In genomic region chr16:57255686-57256415, GRCh38 we compare ENCODE assay signal across 26 cellular contexts. TPM values are rescaled to one million over a fixed set of nuclear protein-coding genes. Genes with fewer than 3 reads are reported as not detected.
DNase-seq lines count a peak whose midpoint lies in the region; ATAC-seq, FAIRE-seq and TF ChIP-seq lines count a peak whose summit lies in the region.
"Had no signal": no experiment of that assay in that cellular context is flagged by ENCODE, and none has a peak within 500 bp of the region (broad histone marks: within the 10 kb centered on the region; RNA-seq: fewer than 3 reads in every experiment).

No MANE protein-coding gene starts in this region.

- no peak overlapping the region for H3K9ac ChIP-seq in endothelial cell of umbilical vein (replicated peaks; ENCODE audit: extremely low read depth, insufficient read depth, low read length)

- ATAC-seq in left cardiac atrium (no peak), right cardiac atrium (no peak), mucosa of descending colon (peak; percentile 59), GM19351 (IDR thresholded peaks at IDR 0.05; ENCODE audit: unreplicated experiment) (no peak), gastrocnemius medialis (no peak)
- ATAC-seq in stimulated activated memory B cell treated with anti-CD40 and anti-IgM and Interleukin-4, amounts not matched to agents 10 μg/mL and 1 μg/mL and 100 μg/mL, for 72 hours, result no peak
- ATAC-seq: natural killer cell treated with Interleukin-12 subunit alpha and Interleukin-12 subunit beta and Interleukin-15 and Interleukin-18, amount 100 ng/mL, for 72 hours had no signal

- H3K36me3 ChIP-seq in endothelial cell of umbilical vein (ENCODE audit: control insufficient read depth in 2 of 2, extremely low read depth in 1 of 2, insufficient read depth in 2 of 2, low read length in 2 of 2), result peaks cover 9% of the 10 kb centered on the region in 2 experiments
- no peaks in the 10 kb centered on the region for H3K36me3 ChIP-seq in mucosa of descending colon (ENCODE audit: low read depth)
- peaks cover 0 to 61% of the 10 kb centered on the region in 2 donors for H3K36me3 ChIP-seq in gastrocnemius medialis

- no peak overlapping the region for H2AFZ ChIP-seq in endothelial cell of umbilical vein (ENCODE audit: low read depth, low read length)
- H2AFZ ChIP-seq: PC-9 had no signal

- peaks cover 7% of the 10 kb centered on the region for H3K36me3 Mint-ChIP-seq in type B pancreatic cell
- peaks cover 35% of the 10 kb centered on the region for H3K36me3 Mint-ChIP-seq in stimulated activated memory B cell treated with anti-CD40 and anti-IgM and Interleukin-4, amounts not matched to agents 10 μg/mL and 1 μg/mL and 100 μg/mL, for 72 hours

- H3K9me3 Mint-ChIP-seq in type B pancreatic cell, result no peaks in the 10 kb centered on the region
- H3K9me3 Mint-ChIP-seq in stimulated activated memory B cell treated with anti-CD40 and anti-IgM and Interleukin-4, amounts not matched to agents 10 μg/mL and 1 μg/mL and 100 μg/mL, for 72 hours, result peaks cover 3% of the 10 kb centered on the region
- H3K9me3 Mint-ChIP-seq: activated CD4-positive, alpha-beta memory T cell treated with anti-CD3 and anti-CD28 coated beads for 36 hours; natural killer cell treated with Interleukin-12 subunit alpha and Interleukin-12 subunit beta and Interleukin-15 and Interleukin-18, amount 100 ng/mL, for 72 hours had no signal

- no peak for TF ChIP-seq CTCF in endothelial cell of umbilical vein (IDR thresholded peaks at IDR 0.05; ENCODE audit: extremely low read depth in 1 of 2, insufficient read depth in 1 of 2, low read depth in 1 of 2, low read length in 2 of 2)
- TF ChIP-seq CTCF in mucosa of descending colon (IDR thresholded peaks at IDR 0.05), result no peak
- TF ChIP-seq CTCF in type B pancreatic cell (conservative IDR thresholded peaks at IDR 0.05), result no peak
- no peak for TF ChIP-seq CTCF in gastrocnemius medialis (IDR thresholded peaks at IDR 0.05 in 4 of 5, conservative IDR thresholded peaks at IDR 0.05 in 1 of 5)

- no peak overlapping the region for H3K4me3 Mint-ChIP-seq in type B pancreatic cell
- H3K4me3 Mint-ChIP-seq in stimulated activated memory B cell treated with anti-CD40 and anti-IgM and Interleukin-4, amounts not matched to agents 10 μg/mL and 1 μg/mL and 100 μg/mL, for 72 hours, result no peak overlapping the region
- H3K4me3 Mint-ChIP-seq: activated B cell treated with CpG ODN at 0.5 μM for 24 hours; activated CD4-positive, alpha-beta memory T cell treated with anti-CD3 and anti-CD28 coated beads for 36 hours; brain; natural killer cell treated with Interleukin-12 subunit alpha and Interleukin-12 subunit beta and Interleukin-15 and Interleukin-18, amount 100 ng/mL, for 72 hours had no signal

- H3K27me3 ChIP-seq in right cardiac atrium (ENCODE audit: control insufficient read depth, insufficient read depth) (no peaks in the 10 kb centered on the region), endothelial cell of umbilical vein (ENCODE audit: control insufficient read depth in 2 of 2, insufficient read depth in 2 of 2, low read length in 2 of 2) (no peaks in the 10 kb centered on the region), gastrocnemius medialis (no peaks in the 10 kb centered on the region)
- H3K27me3 ChIP-seq: adrenal gland, BE2C had no signal

- no peak overlapping the region for H3K27ac ChIP-seq in right cardiac atrium (ENCODE audit: low read length)
- no peak overlapping the region for H3K27ac ChIP-seq in endothelial cell of umbilical vein (ENCODE audit: insufficient read depth, low read depth, low read length)
- no peak overlapping the region for H3K27ac ChIP-seq in gastrocnemius medialis
- H3K27ac ChIP-seq: adrenal gland, left ventricle myocardium inferior, PC-9 had no signal

- H3K27ac Mint-ChIP-seq in type B pancreatic cell, result peak overlapping the region; percentile 46
- no peak overlapping the region for H3K27ac Mint-ChIP-seq in stimulated activated memory B cell treated with anti-CD40 and anti-IgM and Interleukin-4, amounts not matched to agents 10 μg/mL and 1 μg/mL and 100 μg/mL, for 72 hours
- H3K27ac Mint-ChIP-seq: activated B cell treated with CpG ODN at 0.5 μM for 24 hours; activated CD4-positive, alpha-beta memory T cell treated with anti-CD3 and anti-CD28 coated beads for 36 hours; natural killer cell treated with Interleukin-12 subunit alpha and Interleukin-12 subunit beta and Interleukin-15 and Interleukin-18, amount 100 ng/mL, for 72 hours had no signal

- WGBS in right cardiac atrium, result 82% methylated on average over 10 of the region's 10 CpGs

- H4K20me1 ChIP-seq in endothelial cell of umbilical vein (replicated peaks; ENCODE audit: control insufficient read depth, extremely low read depth, insufficient read depth, low read length), result no peaks in the 10 kb centered on the region

- TF ChIP-seq POLR2A in endothelial cell of umbilical vein (IDR thresholded peaks at IDR 0.05; ENCODE audit: low read depth, low read length) (no peak), gastrocnemius medialis (IDR thresholded peaks at IDR 0.05) (no peak)

- intact Hi-C loops in left cardiac atrium (cut with DNase I), result no loop called here
- intact Hi-C loops in right cardiac atrium (cut with DNase I), result no loop called here
- intact Hi-C loops in endothelial cell of umbilical vein (cut with micrococcal nuclease), result no loop called here
- intact Hi-C loops in mucosa of descending colon (cut with DNase I, micrococcal nuclease), result no loop called here
- intact Hi-C loops in gastrocnemius medialis (cut with DNase I; ENCODE audit: low total_unique reads), result no loop called here

- peak; percentile 43 for FAIRE-seq in endothelial cell of umbilical vein (lab: Jason Lieb, UNC)
- FAIRE-seq: colon, H1, HTR-8/SVneo had no signal

- dilution Hi-C loops in endothelial cell of umbilical vein (cut with MboI; ENCODE audit: extremely low pct_ligation_motif_present, low sequenced_read_pairs), result no loop called here

- BruUV-seq in endothelial cell of umbilical vein (replicated peaks; lab: Mats Ljungman, UMichigan), result no TSS peak

- DNase-seq in left cardiac atrium (peak; percentile 5), right cardiac atrium (no peak), endothelial cell of umbilical vein (ENCODE audit: low read depth, low spot score) (peak; percentile 25), mucosa of descending colon (no peak), type B pancreatic cell (ENCODE audit: extremely low spot score, unreplicated experiment) (peak; percentile 36), gastrocnemius medialis (no peak)
- DNase-seq: activated B cell treated with CpG ODN at 0.5 μM for 24 hours; activated CD4-positive, alpha-beta memory T cell treated with anti-CD3 and anti-CD28 coated beads for 36 hours; activated T-cell treated with anti-CD3 and anti-CD28 coated beads, Interleukin-2, amount 50 U/mL, for 1 hour; BE2C; DMS53; GDM1; KG1; left ventricle myocardium inferior; NCI-H1436; NCI-H2171; NCI-H510A treated with DMSO at 0.1 percent for 48 hours had no signal

- no peaks in the 10 kb centered on the region for H3K9me1 ChIP-seq in endothelial cell of umbilical vein (replicated peaks; ENCODE audit: control insufficient read depth, extremely low read depth, insufficient read depth, low read length)

- H3K79me2 ChIP-seq in endothelial cell of umbilical vein (ENCODE audit: control insufficient read depth, insufficient read depth, low read length), result no peaks in the 10 kb centered on the region

- peaks cover 8% of the 10 kb centered on the region for H3K4me1 Mint-ChIP-seq in type B pancreatic cell (ENCODE audit: unreplicated experiment)
- peaks cover 11% of the 10 kb centered on the region for H3K4me1 Mint-ChIP-seq in stimulated activated memory B cell treated with anti-CD40 and anti-IgM and Interleukin-4, amounts not matched to agents 10 μg/mL and 1 μg/mL and 100 μg/mL, for 72 hours

- no peaks in the 10 kb centered on the region for H3K9me3 ChIP-seq in right cardiac atrium (ENCODE audit: control insufficient read depth, low read length)
- H3K9me3 ChIP-seq in endothelial cell of umbilical vein (replicated peaks; ENCODE audit: control insufficient read depth, insufficient read depth, low read length), result no peaks in the 10 kb centered on the region
- no peaks in the 10 kb centered on the region for H3K9me3 ChIP-seq in mucosa of descending colon
- H3K9me3 ChIP-seq in gastrocnemius medialis, result no peaks in the 10 kb centered on the region
- H3K9me3 ChIP-seq: adrenal gland, BE2C, left ventricle myocardium inferior had no signal

- H3K4me1 ChIP-seq in right cardiac atrium (ENCODE audit: control insufficient read depth, insufficient read depth, low read length) (no peaks in the 10 kb centered on the region), endothelial cell of umbilical vein (ENCODE audit: control insufficient read depth, extremely low read depth, insufficient read depth, low read length) (peaks cover 17% of the 10 kb centered on the region), mucosa of descending colon (ENCODE audit: low read depth) (no peaks in the 10 kb centered on the region), gastrocnemius medialis (no peaks in the 10 kb centered on the region)
- H3K4me1 ChIP-seq: adrenal gland, BE2C had no signal

- H3K4me2 ChIP-seq in endothelial cell of umbilical vein (ENCODE audit: insufficient read depth, low read length), result no peak overlapping the region
- H3K4me2 ChIP-seq: PC-9 had no signal

- H3K4me3 ChIP-seq in right cardiac atrium (ENCODE audit: low read length) (no peak overlapping the region), endothelial cell of umbilical vein (replicated peaks in 1 of 3; ENCODE audit: insufficient read depth in 1 of 3, low read depth in 1 of 3, low read length in 3 of 3) (no peak overlapping the region), mucosa of descending colon (no peak overlapping the region), gastrocnemius medialis (no peak overlapping the region)
- H3K4me3 ChIP-seq: adrenal gland, left ventricle myocardium inferior, PC-9 had no signal

- H3K27me3 Mint-ChIP-seq in type B pancreatic cell, result no peaks in the 10 kb centered on the region
- H3K27me3 Mint-ChIP-seq in stimulated activated memory B cell treated with anti-CD40 and anti-IgM and Interleukin-4, amounts not matched to agents 10 μg/mL and 1 μg/mL and 100 μg/mL, for 72 hours, result no peaks in the 10 kb centered on the region
- H3K27me3 Mint-ChIP-seq: activated B cell treated with CpG ODN at 0.5 μM for 24 hours; activated CD4-positive, alpha-beta memory T cell treated with anti-CD3 and anti-CD28 coated beads for 36 hours; brain; natural killer cell treated with Interleukin-12 subunit alpha and Interleukin-12 subunit beta and Interleukin-15 and Interleukin-18, amount 100 ng/mL, for 72 hours had no signal

- POLR2A ChIA-PET in endothelial cell of umbilical vein (lab: Charles Lee), result no interaction called here

- CTCF ChIA-PET in endothelial cell of umbilical vein (lab: Charles Lee), result interaction anchor here (1.2 kb wide), 1 partner anchor 34 kb away, joined by 4 read pairs; no protein-coding TSS in a partner anchor

- in situ Hi-C loops in gastrocnemius medialis (cut with MboI; ENCODE audit: low sequenced_read_pairs in 4 of 4), result no loop called here

RNA-seq across cellular contexts. Expression of gene ARL2BP, which starts 10.8 kb away (rescaled TPM):
- total RNA-seq in left cardiac atrium, result 10 to 100 TPM; 52.3 to 60.3 TPM
- total RNA-seq in right cardiac atrium, result 10 to 100 TPM; 44.8 to 58.4 (median 52.0) TPM
- polyA plus RNA-seq in right cardiac atrium, result 51.6 TPM
- total RNA-seq in endothelial cell of umbilical vein, result 76.7 and 80.4 TPM in 2 replicates
- polyA plus RNA-seq in endothelial cell of umbilical vein, result 103 and 111 TPM in 2 replicates
- 81.7 and 87.7 TPM in 2 replicates for polyA plus RNA-seq in endothelial cell of umbilical vein (2011; cell fraction: cytosol; rRNA removed)
- 33.2 and 36.3 TPM in 2 replicates for polyA plus RNA-seq in endothelial cell of umbilical vein (2011; cell fraction: nucleus; rRNA removed)
- polyA plus RNA-seq in endothelial cell of umbilical vein (2012), result 76.8 and 88.3 TPM in 2 replicates
- polyA minus RNA-seq in endothelial cell of umbilical vein, result 73.4 and 77.5 TPM in 2 replicates
- polyA minus RNA-seq in endothelial cell of umbilical vein (2011; cell fraction: cytosol; rRNA and poly(A)+ RNA removed), result 27.3 TPM
- polyA minus RNA-seq in endothelial cell of umbilical vein (2011; cell fraction: nucleus; rRNA and poly(A)+ RNA removed), result 17.6 and 23.6 TPM in 2 replicates
- 10 to 100 TPM; 29.2 to 39.7 (median 35.4) TPM for total RNA-seq in mucosa of descending colon
- total RNA-seq in type B pancreatic cell (ENCODE audit: low replicate concordance), result 37.7 and 49.4 TPM in 2 replicates
- total RNA-seq in gastrocnemius medialis, result 10 to 100 TPM; 25.5 to 52.6 (median 44.5) TPM

RNA-seq across cellular contexts. Expression of gene PLLP, which starts 28.6 kb away (rescaled TPM):
- 1 to 10 TPM; 5.0 to 8.2 TPM for total RNA-seq in left cardiac atrium
- total RNA-seq in right cardiac atrium, result 10 to 100 TPM in 3 of 4 donors, 1 to 10 TPM in 1; 6.3 to 13.8 (median 11.0) TPM
- polyA plus RNA-seq in right cardiac atrium, result 11.8 TPM
- total RNA-seq in endothelial cell of umbilical vein, result 3.1 and 4.4 TPM in 2 replicates
- 14.4 and 19.3 TPM in 2 replicates for polyA plus RNA-seq in endothelial cell of umbilical vein
- polyA plus RNA-seq in endothelial cell of umbilical vein (2011; cell fraction: cytosol; rRNA removed), result 8.6 and 9.4 TPM in 2 replicates
- polyA plus RNA-seq in endothelial cell of umbilical vein (2011; cell fraction: nucleus; rRNA removed), result 2.9 and 4.0 TPM in 2 replicates
- polyA plus RNA-seq in endothelial cell of umbilical vein (2012), result 2.6 and 2.9 TPM in 2 replicates
- polyA minus RNA-seq in endothelial cell of umbilical vein, result 4.8 and 5.6 TPM in 2 replicates
- 41.6 TPM for polyA minus RNA-seq in endothelial cell of umbilical vein (2011; cell fraction: cytosol; rRNA and poly(A)+ RNA removed)
- polyA minus RNA-seq in endothelial cell of umbilical vein (2011; cell fraction: nucleus; rRNA and poly(A)+ RNA removed), result 1.4 and 1.6 TPM in 2 replicates
- total RNA-seq in mucosa of descending colon, result 1 to 10 TPM; 2.8 to 8.6 (median 4.3) TPM
- total RNA-seq in type B pancreatic cell (ENCODE audit: low replicate concordance), result 4.9 and 5.1 TPM in 2 replicates
- 1 to 10 TPM; 1.2 to 6.2 (median 4.7) TPM for total RNA-seq in gastrocnemius medialis
- total RNA-seq: activated B cell treated with CpG ODN at 0.5 μM for 24 hours; activated CD4-positive, alpha-beta memory T cell treated with anti-CD3 and anti-CD28 coated beads for 36 hours had no signal

Comparison
In these comparisons a context has a peak if more than half of its experiments do, and no peak if none do; other contexts are left out.
1. DNase-seq: peak in left cardiac atrium (single experiment), endothelial cell of umbilical vein (single experiment) and type B pancreatic cell (single experiment); none in right cardiac atrium (0 of 3), mucosa of descending colon (0 of 3) and gastrocnemius medialis (0 of 2).